Comparison of ENCODE assay signal across 18 cellular contexts in genomic region chr16:69407702-69408323, GRCh38. TPM values are rescaled to one million over a fixed set of nuclear protein-coding genes. Genes with fewer than 3 reads are reported as not detected.
"Had no signal": no experiment of that assay in that cellular context is flagged by ENCODE, and none has a peak within 500 bp of the region (broad histone marks: within the 10 kb centered on the region; RNA-seq: fewer than 3 reads in every experiment).

No MANE protein-coding gene starts in this region.

- DNase-seq: activated B cell treated with CpG ODN at 0.5 μM for 24 hours; activated CD4-positive, alpha-beta T cell treated with anti-CD3 and anti-CD28 coated beads for 48 hours; activated naive CD4-positive, alpha-beta T cell treated with anti-CD3 and anti-CD28 coated beads for 36 hours; activated naive CD8-positive, alpha-beta T cell treated with anti-CD3 and anti-CD28 coated beads, Interleukin-2, amount 50 U/mL, for 24 hours; activated T-cell treated with anti-CD3 and anti-CD28 coated beads for 4 hours; natural killer cell; psoas muscle; spleen; stimulated activated naive CD8-positive, alpha-beta T cell treated with anti-CD3 and anti-CD28 coated beads, Interleukin-15, amount 100 ng/mL, for 72 hours; T-helper 2 cell; testis; upper lobe of right lung had no signal

- H3K27me3 Mint-ChIP-seq: activated B cell treated with CpG ODN at 0.5 μM for 24 hours; activated CD8-positive, alpha-beta T cell treated with anti-CD3 and anti-CD28 coated beads for 36 hours; activated naive CD8-positive, alpha-beta T cell treated with anti-CD3 and anti-CD28 coated beads, Interleukin-2, amount 50 U/mL, for 24 hours; stimulated activated naive CD8-positive, alpha-beta T cell treated with anti-CD3 and anti-CD28 coated beads, Interleukin-15, amount 100 ng/mL, for 72 hours had no signal

- H3K36me3 ChIP-seq: cardiac muscle cell, spleen, upper lobe of right lung had no signal

- H3K4me3 Mint-ChIP-seq: activated B cell treated with CpG ODN at 0.5 μM for 24 hours; activated CD8-positive, alpha-beta T cell treated with anti-CD3 and anti-CD28 coated beads for 36 hours; activated naive CD4-positive, alpha-beta T cell treated with anti-CD3 and anti-CD28 coated beads for 36 hours; activated naive CD8-positive, alpha-beta T cell treated with anti-CD3 and anti-CD28 coated beads, Interleukin-2, amount 50 U/mL, for 24 hours; natural killer cell; stimulated activated naive CD8-positive, alpha-beta T cell treated with anti-CD3 and anti-CD28 coated beads, Interleukin-15, amount 100 ng/mL, for 72 hours had no signal

- ATAC-seq: activated naive CD8-positive, alpha-beta T cell treated with anti-CD3 and anti-CD28 coated beads, Interleukin-2, amount 50 U/mL, for 24 hours; natural killer cell; stimulated activated naive CD8-positive, alpha-beta T cell treated with anti-CD3 and anti-CD28 coated beads, Interleukin-15, amount 100 ng/mL, for 72 hours; upper lobe of right lung had no signal

- H3K9me3 Mint-ChIP-seq: activated B cell treated with CpG ODN at 0.5 μM for 24 hours; activated CD8-positive, alpha-beta T cell treated with anti-CD3 and anti-CD28 coated beads for 36 hours; activated naive CD4-positive, alpha-beta T cell treated with anti-CD3 and anti-CD28 coated beads for 36 hours; activated naive CD8-positive, alpha-beta T cell treated with anti-CD3 and anti-CD28 coated beads, Interleukin-2, amount 50 U/mL, for 24 hours; natural killer cell; stimulated activated naive CD8-positive, alpha-beta T cell treated with anti-CD3 and anti-CD28 coated beads, Interleukin-15, amount 100 ng/mL, for 72 hours had no signal

- H3K27me3 ChIP-seq: cardiac muscle cell, spleen, testis, upper lobe of right lung had no signal

- H3K9me3 ChIP-seq: mucosa of descending colon, psoas muscle, spleen, testis, upper lobe of right lung had no signal

- H3K27ac ChIP-seq: cardiac muscle cell, psoas muscle, spleen, testis, upper lobe of right lung had no signal

- H3K4me3 ChIP-seq: cardiac muscle cell, lung, mucosa of descending colon, psoas muscle, spleen, upper lobe of right lung had no signal

- H3K27ac Mint-ChIP-seq: activated B cell treated with CpG ODN at 0.5 μM for 24 hours; activated CD8-positive, alpha-beta T cell treated with anti-CD3 and anti-CD28 coated beads for 36 hours; activated naive CD4-positive, alpha-beta T cell treated with anti-CD3 and anti-CD28 coated beads for 36 hours; activated naive CD8-positive, alpha-beta T cell treated with anti-CD3 and anti-CD28 coated beads, Interleukin-2, amount 50 U/mL, for 24 hours; natural killer cell; stimulated activated naive CD8-positive, alpha-beta T cell treated with anti-CD3 and anti-CD28 coated beads, Interleukin-15, amount 100 ng/mL, for 72 hours had no signal

- H3K36me3 Mint-ChIP-seq: natural killer cell had no signal

RNA-seq across cellular contexts. Expression of gene TMED6, which starts 56.2 kb away (rescaled TPM):
- total RNA-seq: omental fat pad, sciatic nerve had no signal
